ENCODE assay signal across 15 cellular contexts in the genomic region with DNA sequence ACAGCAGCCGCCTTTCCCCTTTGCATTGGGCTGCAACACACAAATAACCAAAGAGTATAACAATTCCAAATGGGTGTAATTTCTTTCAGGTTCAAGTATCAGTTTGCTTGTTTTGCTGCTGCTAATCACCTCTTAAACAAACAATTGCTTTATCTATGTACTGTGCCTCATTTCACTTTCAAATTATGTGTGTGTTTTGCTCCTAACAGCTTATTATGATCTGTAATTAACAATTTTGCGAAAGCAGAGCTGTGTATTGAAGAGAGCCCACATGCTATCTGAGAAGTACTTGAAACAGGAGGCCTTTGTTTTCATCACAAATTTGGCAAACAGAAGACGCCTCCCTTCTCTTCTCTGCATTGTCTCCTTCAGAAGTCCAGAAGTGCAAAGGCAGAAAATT.
A peak's percentile ranks its signal among the peaks of the same experiment; 100 is the strongest.
DNase-seq lines count a peak whose midpoint lies in the region; ATAC-seq and TF ChIP-seq lines count a peak whose summit lies in the region.
"Had no signal": no experiment of that assay in that cellular context is flagged by ENCODE, and none has a peak within 500 bp of the region (broad histone marks: within the 10 kb centered on the region; RNA-seq: fewer than 3 reads in every experiment).

No MANE protein-coding gene starts in this region.

- H3K79me2 ChIP-seq in GM23338 (replicated peaks; ENCODE audit: insufficient read depth) = no peaks in the 10 kb centered on the region

- H3K9me3 ChIP-seq in prostate gland = no peaks in the 10 kb centered on the region

- no peaks in the 10 kb centered on the region for H3K36me3 Mint-ChIP-seq in GM23338 (ENCODE audit: low read depth)
- no peaks in the 10 kb centered on the region for H3K36me3 Mint-ChIP-seq in nephron (ENCODE audit: low read depth)
- H3K36me3 Mint-ChIP-seq in activated CD4-positive, alpha-beta T cell treated with anti-CD3 and anti-CD28 coated beads, Interleukin-2, amount 10 ng/mL, durations not matched to agents 7 days and 5 days (ENCODE audit: low read depth) = no peaks in the 10 kb centered on the region
- H3K36me3 Mint-ChIP-seq in activated T-helper 2 cell treated with anti-CD3 and anti-CD28 coated beads, Interferon-gamma antibody, Interleukin-2, Interleukin-4, amounts not matched to agents 10 μg/mL and 5 μg/mL and 100 μg/mL, durations not matched to agents 14 hours and 24 hours and 36 hours (ENCODE audit: low read depth) = no peaks in the 10 kb centered on the region

- no peaks in the 10 kb centered on the region for H3K9me2 ChIP-seq in GM23338 (ENCODE audit: insufficient read depth)

- intact Hi-C loops in prostate gland (cut with DNase I) = no loop called here
- intact Hi-C loops in activated T-helper 2 cell treated with anti-CD3 and anti-CD28 coated beads, Interferon-gamma antibody, Interleukin-2, Interleukin-4, amounts not matched to agents 10 μg/mL and 5 μg/mL and 100 μg/mL, durations not matched to agents 14 hours and 24 hours and 36 hours (cut with micrococcal nuclease) = no loop called here

- ATAC-seq in GM23338 = no peak
- ATAC-seq: Panc1 had no signal

- H3K27me3 Mint-ChIP-seq in GM23338 (ENCODE audit: insufficient read depth, low read depth, poor library complexity) (peaks cover 2% of the 10 kb centered on the region), nephron (ENCODE audit: low read depth) (peaks cover 12% of the 10 kb centered on the region)
- no peaks in the 10 kb centered on the region for H3K27me3 Mint-ChIP-seq in activated CD4-positive, alpha-beta T cell treated with anti-CD3 and anti-CD28 coated beads, Interleukin-2, amount 10 ng/mL, durations not matched to agents 7 days and 5 days
- no peaks in the 10 kb centered on the region for H3K27me3 Mint-ChIP-seq in activated T-helper 2 cell treated with anti-CD3 and anti-CD28 coated beads, Interferon-gamma antibody, Interleukin-2, Interleukin-4, amounts not matched to agents 10 μg/mL and 5 μg/mL and 100 μg/mL, durations not matched to agents 14 hours and 24 hours and 36 hours (ENCODE audit: low read depth)

- 0 out of 2 replicates have a peak, but pooled peaks cover 7% of the 10 kb centered on the region for H3K4me1 ChIP-seq in GM23338 (ENCODE audit: insufficient read depth)
- no peaks in the 10 kb centered on the region for H3K4me1 ChIP-seq in prostate gland (replicated peaks)

- WGBS in prostate gland = 68% methylated on average over 3 of the region's 3 CpGs

- POLR2A ChIA-PET in activated CD4-positive, alpha-beta T cell treated with anti-CD3 and anti-CD28 coated beads, Interleukin-2, amount 10 ng/mL, durations not matched to agents 7 days and 5 days (lab: Charles Lee) = no interaction called here

- no peak for TF ChIP-seq CTCF in GM23338 (conservative IDR thresholded peaks at IDR 0.05; ENCODE audit: low read depth in 2 of 2)
- TF ChIP-seq CTCF in nephron (IDR thresholded peaks at IDR 0.05; ENCODE audit: unreplicated experiment in 3 of 3) = no peak
- no peak for TF ChIP-seq CTCF in prostate gland (IDR thresholded peaks at IDR 0.05)

- H3K4me1 Mint-ChIP-seq in GM23338 (peaks cover 14% of the 10 kb centered on the region), nephron (peaks cover 60% of the 10 kb centered on the region)
- H3K4me1 Mint-ChIP-seq in activated CD4-positive, alpha-beta T cell treated with anti-CD3 and anti-CD28 coated beads, Interleukin-2, amount 10 ng/mL, durations not matched to agents 7 days and 5 days = no peaks in the 10 kb centered on the region
- no peaks in the 10 kb centered on the region for H3K4me1 Mint-ChIP-seq in activated T-helper 2 cell treated with anti-CD3 and anti-CD28 coated beads, Interferon-gamma antibody, Interleukin-2, Interleukin-4, amounts not matched to agents 10 μg/mL and 5 μg/mL and 100 μg/mL, durations not matched to agents 14 hours and 24 hours and 36 hours (ENCODE audit: low read depth)

- no peaks in the 10 kb centered on the region for H4K20me1 ChIP-seq in GM23338 (replicated peaks; ENCODE audit: insufficient read depth)

- H3K36me3 ChIP-seq in GM23338 (ENCODE audit: insufficient read depth) = no peaks in the 10 kb centered on the region
- no peaks in the 10 kb centered on the region for H3K36me3 ChIP-seq in prostate gland

- H3K4me2 ChIP-seq in GM23338 = no peak overlapping the region
- H3K4me2 ChIP-seq: KMS-11 had no signal

- H3K4me3 Mint-ChIP-seq in GM23338 (no peak overlapping the region), nephron (no peak overlapping the region)
- no peak overlapping the region for H3K4me3 Mint-ChIP-seq in activated CD4-positive, alpha-beta T cell treated with anti-CD3 and anti-CD28 coated beads, Interleukin-2, amount 10 ng/mL, durations not matched to agents 7 days and 5 days
- no peak overlapping the region for H3K4me3 Mint-ChIP-seq in activated T-helper 2 cell treated with anti-CD3 and anti-CD28 coated beads, Interferon-gamma antibody, Interleukin-2, Interleukin-4, amounts not matched to agents 10 μg/mL and 5 μg/mL and 100 μg/mL, durations not matched to agents 14 hours and 24 hours and 36 hours (ENCODE audit: low read depth)

- no peak overlapping the region for H3K27ac Mint-ChIP-seq in GM23338
- peak overlapping the region in 2 of 3 experiments; percentile 3 to 24 for H3K27ac Mint-ChIP-seq in nephron
- H3K27ac Mint-ChIP-seq in activated CD4-positive, alpha-beta T cell treated with anti-CD3 and anti-CD28 coated beads, Interleukin-2, amount 10 ng/mL, durations not matched to agents 7 days and 5 days = no peak overlapping the region
- H3K27ac Mint-ChIP-seq in activated T-helper 2 cell treated with anti-CD3 and anti-CD28 coated beads, Interferon-gamma antibody, Interleukin-2, Interleukin-4, amounts not matched to agents 10 μg/mL and 5 μg/mL and 100 μg/mL, durations not matched to agents 14 hours and 24 hours and 36 hours = no peak overlapping the region

- H3K9me3 Mint-ChIP-seq in GM23338 (no peaks in the 10 kb centered on the region), nephron (no peaks in the 10 kb centered on the region)
- no peaks in the 10 kb centered on the region for H3K9me3 Mint-ChIP-seq in activated CD4-positive, alpha-beta T cell treated with anti-CD3 and anti-CD28 coated beads, Interleukin-2, amount 10 ng/mL, durations not matched to agents 7 days and 5 days
- no peaks in the 10 kb centered on the region for H3K9me3 Mint-ChIP-seq in activated T-helper 2 cell treated with anti-CD3 and anti-CD28 coated beads, Interferon-gamma antibody, Interleukin-2, Interleukin-4, amounts not matched to agents 10 μg/mL and 5 μg/mL and 100 μg/mL, durations not matched to agents 14 hours and 24 hours and 36 hours

- no peak for TF ChIP-seq POLR2A in prostate gland (IDR thresholded peaks at IDR 0.05)

- H3K4me3 ChIP-seq in GM23338 (no peak overlapping the region), prostate gland (no peak overlapping the region)

- H3K27me3 ChIP-seq in GM23338 (ENCODE audit: insufficient read depth) = no peaks in the 10 kb centered on the region
- no peaks in the 10 kb centered on the region for H3K27me3 ChIP-seq in prostate gland (replicated peaks; ENCODE audit: insufficient read depth)

- CTCF ChIA-PET in activated CD4-positive, alpha-beta T cell treated with anti-CD3 and anti-CD28 coated beads, Interleukin-2, amount 10 ng/mL, durations not matched to agents 7 days and 5 days (lab: Charles Lee) = no interaction called here

- H2AFZ ChIP-seq in GM23338 = peak overlapping the region; percentile 84

- no peaks in the 10 kb centered on the region for H3F3A ChIP-seq in GM23338 (replicated peaks; ENCODE audit: low read depth)

- DNase-seq in GM23338 (ENCODE audit: low spot score) (no peak), NCI-H2029 (lab: John Stamatoyannopoulos, UW) (peak; percentile 12), NCI-H748 (lab: John Stamatoyannopoulos, UW; ENCODE audit: unreplicated experiment) (peak; percentile 86), globus pallidus (ENCODE audit: low spot score) (no peak), prostate gland (ENCODE audit: low spot score) (no peak)
- no peak for DNase-seq in activated CD4-positive, alpha-beta T cell treated with anti-CD3 and anti-CD28 coated beads, Interleukin-2, amount 10 ng/mL, durations not matched to agents 7 days and 5 days
- DNase-seq in activated T-helper 2 cell treated with anti-CD3 and anti-CD28 coated beads, Interferon-gamma antibody, Interleukin-2, Interleukin-4, amounts not matched to agents 10 μg/mL and 5 μg/mL and 100 μg/mL, durations not matched to agents 14 hours and 24 hours and 36 hours (ENCODE audit: low spot score) = no peak
- DNase-seq: ACHN, AML-193, NCI-H1694 treated with DMSO at 0.1 percent for 48 hours, NCI-H524 treated with DMSO at 0.1 percent for 48 hours, SW 1271 had no signal

- no peak overlapping the region for H3K27ac ChIP-seq in GM23338 (ENCODE audit: low read depth)
- no peak overlapping the region for H3K27ac ChIP-seq in prostate gland
- H3K27ac ChIP-seq: KMS-11 had no signal

TF ChIP-seq in GM23338, 12 proteins besides CTCF, POLR2A, EP300 and RAD21 (continues in another document):
- no peak for TF ChIP-seq ZNF114 (CRISPR knock-in tag; IDR thresholded peaks at IDR 0.05)
- TF ChIP-seq, protein P1, sequence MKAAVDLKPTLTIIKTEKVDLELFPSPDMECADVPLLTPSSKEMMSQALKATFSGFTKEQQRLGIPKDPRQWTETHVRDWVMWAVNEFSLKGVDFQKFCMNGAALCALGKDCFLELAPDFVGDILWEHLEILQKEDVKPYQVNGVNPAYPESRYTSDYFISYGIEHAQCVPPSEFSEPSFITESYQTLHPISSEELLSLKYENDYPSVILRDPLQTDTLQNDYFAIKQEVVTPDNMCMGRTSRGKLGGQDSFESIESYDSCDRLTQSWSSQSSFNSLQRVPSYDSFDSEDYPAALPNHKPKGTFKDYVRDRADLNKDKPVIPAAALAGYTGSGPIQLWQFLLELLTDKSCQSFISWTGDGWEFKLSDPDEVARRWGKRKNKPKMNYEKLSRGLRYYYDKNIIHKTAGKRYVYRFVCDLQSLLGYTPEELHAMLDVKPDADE (IDR thresholded peaks at IDR 0.05) = no peak
- no peak for TF ChIP-seq CREB1 (CRISPR knock-in tag; IDR thresholded peaks at IDR 0.05; ENCODE audit: low read depth)
- TF ChIP-seq EZH2 (IDR thresholded peaks at IDR 0.05; ENCODE audit: low read depth, unreplicated experiment) = no peak

Comparison
In these comparisons a context has a peak if more than half of its experiments do, and no peak if none do; other contexts are left out.
1. DNase-seq: peak in NCI-H2029 (single experiment) and NCI-H748 (single experiment); none in GM23338 (single experiment), globus pallidus (single experiment), prostate gland (single experiment), activated CD4-positive, alpha-beta T cell treated with anti-CD3 and anti-CD28 coated beads, Interleukin-2, amount 10 ng/mL, durations not matched to agents 7 days and 5 days (single experiment) and activated T-helper 2 cell treated with anti-CD3 and anti-CD28 coated beads, Interferon-gamma antibody, Interleukin-2, Interleukin-4, amounts not matched to agents 10 μg/mL and 5 μg/mL and 100 μg/mL, durations not matched to agents 14 hours and 24 hours and 36 hours (single experiment).
2. H3K27ac Mint-ChIP-seq: peak in nephron (2 of 3); none in GM23338 (single experiment), activated CD4-positive, alpha-beta T cell treated with anti-CD3 and anti-CD28 coated beads, Interleukin-2, amount 10 ng/mL, durations not matched to agents 7 days and 5 days (single experiment) and activated T-helper 2 cell treated with anti-CD3 and anti-CD28 coated beads, Interferon-gamma antibody, Interleukin-2, Interleukin-4, amounts not matched to agents 10 μg/mL and 5 μg/mL and 100 μg/mL, durations not matched to agents 14 hours and 24 hours and 36 hours (single experiment).